Comparison of ENCODE assay signal across 8 cellular contexts in genomic region chr3:65953301-65953812, GRCh38.
A peak's percentile ranks its signal among the peaks of the same experiment; 100 is the strongest.
DNase-seq lines count a peak whose midpoint lies in the region; ATAC-seq and TF ChIP-seq lines count a peak whose summit lies in the region.

No MANE protein-coding gene starts in this region.

- BruUV-seq in Panc1 (replicated peaks; lab: Mats Ljungman, UMichigan): no TSS peak

- intact Hi-C loops in Panc1 (cut with micrococcal nuclease; ENCODE audit: unreplicated experiment): no loop called here
- intact Hi-C loops in right cardiac atrium (cut with DNase I): loop anchor here in 1 of 4 donors (10.0 kb wide), 1 partner anchor 81 kb away; the partner anchor contains the start of gene MAGI1

- WGBS in right cardiac atrium: 42% methylated on average over 5 of the region's 5 CpGs

- no peaks in the 10 kb centered on the region for H3K27me3 Mint-ChIP-seq in stimulated activated naive CD8-positive, alpha-beta T cell treated with anti-CD3 and anti-CD28 coated beads, Interleukin-15, amount 100 ng/mL, for 72 hours

- TF ChIP-seq CTCF in HEK293 (tag by site-specific recombination; IDR thresholded peaks at IDR 0.05) (no peak), Panc1 (IDR thresholded peaks at IDR 0.05) (no peak)

- H3K4me1 Mint-ChIP-seq in stimulated activated naive CD8-positive, alpha-beta T cell treated with anti-CD3 and anti-CD28 coated beads, Interleukin-15, amount 100 ng/mL, for 72 hours: peaks cover 6% of the 10 kb centered on the region

- POLR2A ChIA-PET in HEK293 (lab: Yijun Ruan, JAX): no interaction called here
- POLR2A ChIA-PET in Panc1 (lab: Charles Lee): no interaction called here

- in situ Hi-C loops in Panc1 (cut with HindIII; ENCODE audit: low pct_unique_long_range_greater_than_20kb, low sequenced_read_pairs): no loop called here

- no peak for DNase-seq in Panc1 (ENCODE audit: low read depth, low spot score)
- peak in 1 of 3 donors; percentile 52 for DNase-seq in right cardiac atrium
- peak; percentile 74 for DNase-seq in renal cortical epithelial cell (ENCODE audit: low read depth)
- no peak for DNase-seq in stimulated activated naive CD8-positive, alpha-beta T cell treated with anti-CD3 and anti-CD28 coated beads, Interleukin-15, amount 100 ng/mL, for 72 hours
- no peak for DNase-seq in activated CD8-positive, alpha-beta memory T cell treated with anti-CD3 and anti-CD28 coated beads, Interleukin-2, amount 50 U/mL, for 4 hours
- no peak for DNase-seq in NK-92 (lab: John Stamatoyannopoulos, UW; ENCODE audit: unreplicated experiment)

- H3K4me1 ChIP-seq in HEK293 (ENCODE audit: control insufficient read depth, insufficient read depth, low read length) (peaks cover 13% of the 10 kb centered on the region; the same call in 1 of the 2 replicates), Panc1 (ENCODE audit: control insufficient read depth, insufficient read depth, low read length) (peaks cover 15% of the 10 kb centered on the region), right cardiac atrium (ENCODE audit: control insufficient read depth, insufficient read depth, low read length) (peaks cover 7% of the 10 kb centered on the region)

- H3K9me3 ChIP-seq in HEK293 (ENCODE audit: control insufficient read depth, insufficient read depth, low read depth, low read length): no peaks in the 10 kb centered on the region
- no peaks in the 10 kb centered on the region for H3K9me3 ChIP-seq in Panc1 (ENCODE audit: control insufficient read depth, insufficient read depth, low read depth, low read length)
- H3K9me3 ChIP-seq in right cardiac atrium (ENCODE audit: control insufficient read depth, low read length): no peaks in the 10 kb centered on the region

- H3K27ac Mint-ChIP-seq in stimulated activated naive CD8-positive, alpha-beta T cell treated with anti-CD3 and anti-CD28 coated beads, Interleukin-15, amount 100 ng/mL, for 72 hours: no peak overlapping the region

- H3K27ac ChIP-seq in HEK293 (ENCODE audit: extremely low read depth, low read depth, low read length): peak overlapping the region; percentile 40; the same call in 1 of the 2 replicates
- H3K27ac ChIP-seq in Panc1 (ENCODE audit: low read length): no peak overlapping the region
- H3K27ac ChIP-seq in right cardiac atrium (ENCODE audit: low read length): peak overlapping the region; percentile 68

- H3K36me3 ChIP-seq in HEK293 (ENCODE audit: control insufficient read depth in 2 of 2, insufficient read depth in 1 of 2, low read length in 2 of 2) (no peaks in the 10 kb centered on the region), Panc1 (ENCODE audit: control insufficient read depth, insufficient read depth, low read length) (no peaks in the 10 kb centered on the region)

- no peak overlapping the region for H3K4me3 Mint-ChIP-seq in stimulated activated naive CD8-positive, alpha-beta T cell treated with anti-CD3 and anti-CD28 coated beads, Interleukin-15, amount 100 ng/mL, for 72 hours

- ATAC-seq in Panc1: peak; percentile 58; the same call in 1 of the 2 replicates
- ATAC-seq in right cardiac atrium: peak; percentile 53 to 56
- no peak for ATAC-seq in stimulated activated naive CD8-positive, alpha-beta T cell treated with anti-CD3 and anti-CD28 coated beads, Interleukin-15, amount 100 ng/mL, for 72 hours
- ATAC-seq in activated CD4-positive, CD25-positive, alpha-beta regulatory T cell treated with anti-CD3 and anti-CD28 coated beads, Interleukin-2, amount 50 U/mL, for 24 hours: no peak

- CTCF ChIA-PET in HEK293 (lab: Yijun Ruan, JAX) (interaction anchor here (0.6 to 0.7 kb wide), 2 partner anchors 11 to 251 kb away, joined by 3 read pairs; no protein-coding TSS in a partner anchor), Panc1 (lab: Charles Lee) (no interaction called here)

- peaks cover 0 to 5% of the 10 kb centered on the region in 2 donors for H3K9me3 Mint-ChIP-seq in stimulated activated naive CD8-positive, alpha-beta T cell treated with anti-CD3 and anti-CD28 coated beads, Interleukin-15, amount 100 ng/mL, for 72 hours

- H3K27me3 ChIP-seq in Panc1 (ENCODE audit: control insufficient read depth, insufficient read depth, low read length) (no peaks in the 10 kb centered on the region), right cardiac atrium (ENCODE audit: control insufficient read depth, insufficient read depth) (no peaks in the 10 kb centered on the region)

- H3K4me3 ChIP-seq in HEK293 (ENCODE audit: low read depth, low read length) (no peak overlapping the region), Panc1 (ENCODE audit: low read depth in 2 of 2, low read length in 2 of 2) (no peak overlapping the region), right cardiac atrium (ENCODE audit: low read length) (no peak overlapping the region)

TF ChIP-seq in HEK293, 187 proteins besides CTCF, POLR2A, EP300 and RAD21:
- TF ChIP-seq ZNF654 (tag by site-specific recombination; IDR thresholded peaks at IDR 0.05; ENCODE audit: low read depth): no peak
- peak; percentile 61; the same call in 1 of the 2 replicates for TF ChIP-seq SCRT2 (tag by site-specific recombination; IDR thresholded peaks at IDR 0.05)
- peak; percentile 12; the same call in 1 of the 2 replicates for TF ChIP-seq ZNF335 (tag by site-specific recombination; conservative IDR thresholded peaks at IDR 0.05)
- peak; percentile 47; the same call in 1 of the 2 replicates for TF ChIP-seq SCRT1 (tag by site-specific recombination; IDR thresholded peaks at IDR 0.05; ENCODE audit: borderline replicate concordance)
- TF ChIP-seq ZNF837 (tag by site-specific recombination; IDR thresholded peaks at IDR 0.05): no peak
- no peak for TF ChIP-seq ZNF341 (tag by site-specific recombination; IDR thresholded peaks at IDR 0.05; ENCODE audit: low read depth)
- no peak for TF ChIP-seq GLI2 (tag by site-specific recombination; IDR thresholded peaks at IDR 0.05; ENCODE audit: borderline replicate concordance, low read depth)

Comparison
In these comparisons a context has a peak if more than half of its experiments do, and no peak if none do; other contexts are left out.
1. ATAC-seq: peak in Panc1 (single experiment) and right cardiac atrium (2 of 2); none in stimulated activated naive CD8-positive, alpha-beta T cell treated with anti-CD3 and anti-CD28 coated beads, Interleukin-15, amount 100 ng/mL, for 72 hours (single experiment) and activated CD4-positive, CD25-positive, alpha-beta regulatory T cell treated with anti-CD3 and anti-CD28 coated beads, Interleukin-2, amount 50 U/mL, for 24 hours (0 of 2).